In genomic region chr5:59236448-59236847, GRCh38 we compare ENCODE assay signal across 18 cellular contexts.
A peak's percentile ranks its signal among the peaks of the same experiment; 100 is the strongest.
DNase-seq lines count a peak whose midpoint lies in the region; ATAC-seq and TF ChIP-seq lines count a peak whose summit lies in the region.
"Had no signal": no experiment of that assay in that cellular context is flagged by ENCODE, and none has a peak within 500 bp of the region (broad histone marks: within the 10 kb centered on the region; RNA-seq: fewer than 3 reads in every experiment).

No MANE protein-coding gene starts in this region.

- H3K27me3 Mint-ChIP-seq in Calu3 (ENCODE audit: unreplicated experiment) (no peaks in the 10 kb centered on the region), nephron progenitor cell (ENCODE audit: low read depth, poor library complexity) (no peaks in the 10 kb centered on the region)
- peaks cover 49% of the 10 kb centered on the region for H3K27me3 Mint-ChIP-seq in activated T-cell treated with anti-CD3 and anti-CD28 coated beads, Interleukin-2, amount 50 U/mL, for 24 hours

- no peaks in the 10 kb centered on the region for H3K27me3 ChIP-seq in heart left ventricle

- no peaks in the 10 kb centered on the region for H3K36me3 ChIP-seq in heart left ventricle

- peak overlapping the region; percentile 28 for H3K27ac Mint-ChIP-seq in Calu3 (ENCODE audit: unreplicated experiment)
- peak overlapping the region; percentile 84 for H3K27ac Mint-ChIP-seq in nephron progenitor cell
- no peak overlapping the region for H3K27ac Mint-ChIP-seq in activated T-cell treated with anti-CD3 and anti-CD28 coated beads, Interleukin-2, amount 50 U/mL, for 24 hours
- H3K27ac Mint-ChIP-seq: HFFc6 had no signal

- no peaks in the 10 kb centered on the region for H3K9me3 Mint-ChIP-seq in Calu3 (ENCODE audit: low read depth, unreplicated experiment)
- no peaks in the 10 kb centered on the region for H3K9me3 Mint-ChIP-seq in nephron progenitor cell
- no peaks in the 10 kb centered on the region for H3K9me3 Mint-ChIP-seq in activated T-cell treated with anti-CD3 and anti-CD28 coated beads, Interleukin-2, amount 50 U/mL, for 24 hours
- H3K9me3 Mint-ChIP-seq: HFFc6 had no signal

- CTCF ChIA-PET in Calu3 (lab: Charles Lee), result interaction anchor here (0.5 to 1.1 kb wide), 3 partner anchors 16 to 1357 kb away, joined by 3 to 4 read pairs (median 3); no protein-coding TSS in a partner anchor

- peaks cover 29% of the 10 kb centered on the region for H3K4me1 Mint-ChIP-seq in Calu3 (ENCODE audit: low read depth, unreplicated experiment)
- H3K4me1 Mint-ChIP-seq in nephron progenitor cell, result peaks cover 27% of the 10 kb centered on the region
- peaks cover 30% of the 10 kb centered on the region for H3K4me1 Mint-ChIP-seq in activated T-cell treated with anti-CD3 and anti-CD28 coated beads, Interleukin-2, amount 50 U/mL, for 24 hours (ENCODE audit: low read depth)

- H3K36me3 Mint-ChIP-seq in Calu3 (ENCODE audit: insufficient read depth, unreplicated experiment) (peaks cover 4% of the 10 kb centered on the region), nephron progenitor cell (ENCODE audit: low read depth) (no peaks in the 10 kb centered on the region)
- no peaks in the 10 kb centered on the region for H3K36me3 Mint-ChIP-seq in activated T-cell treated with anti-CD3 and anti-CD28 coated beads, Interleukin-2, amount 50 U/mL, for 24 hours (ENCODE audit: low read depth)

- ATAC-seq in heart left ventricle, result peak; percentile 47 to 81 (median 72)
- ATAC-seq: K562 had no signal

- DNase-seq in Calu3, result no peak
- DNase-seq in NCI-H460 (ENCODE audit: extremely low read depth, low read depth), result peak; percentile 34
- DNase-seq in heart left ventricle, result peak in 2 of 5 donors; percentile 43 to 46
- no peak for DNase-seq in nephron progenitor cell
- DNase-seq in activated T-cell treated with anti-CD3 and anti-CD28 coated beads, Interleukin-2, amount 50 U/mL, for 24 hours, result no peak
- DNase-seq in NCI-H510A (lab: John Stamatoyannopoulos, UW), result no peak
- no peak for DNase-seq in effector CD4-positive, alpha-beta T cell
- no peak for DNase-seq in activated CD4-positive, CD25-positive, alpha-beta regulatory T cell treated with anti-CD3 and anti-CD28 coated beads, Interleukin-2, amount 50 U/mL, for 72 hours
- DNase-seq: AML-193, Caco-2, DMS79 treated with DMSO at 0.1 percent for 48 hours, GDM1, HFFc6, NCI-H1092 treated with DMSO at 0.1 percent for 48 hours, NCI-H1694 treated with DMSO at 0.1 percent for 48 hours, NCI-H345, PC-9 had no signal

- TF ChIP-seq CTCF in Calu3 (IDR thresholded peaks at IDR 0.05; ENCODE audit: unreplicated experiment) (no peak), heart left ventricle (IDR thresholded peaks at IDR 0.05) (no peak), nephron progenitor cell (IDR thresholded peaks at IDR 0.05) (no peak)

- WGBS in heart left ventricle, 4 donors, result 44 to 61% (median 55%) methylated on average over 7 of the region's 7 CpGs

- no peaks in the 10 kb centered on the region for H3K9me3 ChIP-seq in heart left ventricle
- H3K9me3 ChIP-seq: Caco-2 had no signal

- peak overlapping the region in 2 of 12 donors; percentile 7 to 12 for H3K27ac ChIP-seq in heart left ventricle
- H3K27ac ChIP-seq: PC-9 had no signal

- no peak for TF ChIP-seq POLR2A in heart left ventricle (IDR thresholded peaks at IDR 0.05)

- H3K4me1 ChIP-seq in heart left ventricle, result peaks cover 0 to 51% (median 11%) of the 10 kb centered on the region in 12 donors

- BruUV-seq in Calu3 (replicated peaks; lab: Mats Ljungman, UMichigan), result no TSS peak

- H3K4me3 Mint-ChIP-seq in Calu3 (ENCODE audit: low read depth, unreplicated experiment) (no peak overlapping the region), nephron progenitor cell (no peak overlapping the region)
- H3K4me3 Mint-ChIP-seq in activated T-cell treated with anti-CD3 and anti-CD28 coated beads, Interleukin-2, amount 50 U/mL, for 24 hours, result no peak overlapping the region
- H3K4me3 Mint-ChIP-seq: HFFc6 had no signal

- intact Hi-C loops in Calu3 (cut with micrococcal nuclease; ENCODE audit: unreplicated experiment) (no loop called here), heart left ventricle (cut with DNase I) (no loop called here)

- H3K4me3 ChIP-seq in heart left ventricle, result no peak overlapping the region
- H3K4me3 ChIP-seq: K562, PC-9 had no signal
